Comparison of ENCODE assay signal across 23 cellular contexts in genomic region chr7:36623247-36623646, GRCh38.
DNase-seq lines count a peak whose midpoint lies in the region; ATAC-seq, FAIRE-seq and TF ChIP-seq lines count a peak whose summit lies in the region.
"Had no signal": no experiment of that assay in that cellular context is flagged by ENCODE, and none has a peak within 500 bp of the region (broad histone marks: within the 10 kb centered on the region; RNA-seq: fewer than 3 reads in every experiment).

No MANE protein-coding gene starts in this region.

- H3K4me1 Mint-ChIP-seq in osteocyte (ENCODE audit: unreplicated experiment), result peaks cover 15% of the 10 kb centered on the region

- H3K9me3 ChIP-seq in OCI-LY3 (ENCODE audit: insufficient read depth, low read length), result no peaks in the 10 kb centered on the region
- H3K9me3 ChIP-seq: MG63, right atrium auricular region, SK-N-SH, tibial nerve had no signal

- H3K4me3 ChIP-seq in OCI-LY3 (ENCODE audit: low read length), result peak overlapping the region; percentile 29
- H3K4me3 ChIP-seq: MG63, right atrium auricular region, tibial nerve had no signal

- peak; percentile 77 for ATAC-seq in left lobe of liver
- ATAC-seq in sciatic nerve, result peak; percentile 48
- ATAC-seq in activated naive CD4-positive, alpha-beta T cell treated with anti-CD3 and anti-CD28 coated beads, Interleukin-2, amount 50 U/mL, for 72 hours, result no peak
- ATAC-seq: naive thymus-derived CD4-positive, alpha-beta T cell; stimulated activated naive CD8-positive, alpha-beta T cell treated with anti-CD3 and anti-CD28 coated beads, Interleukin-15, amount 100 ng/mL, for 72 hours; T-helper 17 cell had no signal

- no peak overlapping the region for H2AFZ ChIP-seq in OCI-LY3 (ENCODE audit: low read depth, low read length)

- H3K27ac ChIP-seq in OCI-LY3 (ENCODE audit: low read length), result peak overlapping the region; percentile 23; the same call in 1 of the 2 replicates
- H3K27ac ChIP-seq: right atrium auricular region had no signal

- H3K9ac ChIP-seq in OCI-LY3 (ENCODE audit: low read length), result no peak overlapping the region; the same call in 1 of the 2 replicates
- H3K9ac ChIP-seq: SK-N-SH had no signal

- peaks cover 42% of the 10 kb centered on the region for H3K4me1 ChIP-seq in OCI-LY3 (ENCODE audit: low read length)
- H3K4me1 ChIP-seq: right atrium auricular region had no signal

- H3K27me3 Mint-ChIP-seq in osteocyte (ENCODE audit: unreplicated experiment), result peaks cover 15% of the 10 kb centered on the region
- H3K27me3 Mint-ChIP-seq: activated naive CD8-positive, alpha-beta T cell treated with anti-CD3 and anti-CD28 coated beads for 36 hours; naive thymus-derived CD4-positive, alpha-beta T cell; stimulated activated naive CD8-positive, alpha-beta T cell treated with anti-CD3 and anti-CD28 coated beads, Interleukin-15, amount 100 ng/mL, for 72 hours had no signal

- H3K27me3 ChIP-seq in OCI-LY3 (ENCODE audit: low read depth, low read length), result peaks cover 26% of the 10 kb centered on the region
- H3K27me3 ChIP-seq: MG63, right atrium auricular region, tibial nerve had no signal

- H3K9me3 Mint-ChIP-seq in osteocyte (ENCODE audit: unreplicated experiment), result no peaks in the 10 kb centered on the region
- H3K9me3 Mint-ChIP-seq in activated naive CD4-positive, alpha-beta T cell treated with anti-CD3 and anti-CD28 coated beads, Interleukin-2, amount 50 U/mL, for 72 hours, result no peaks in the 10 kb centered on the region
- H3K9me3 Mint-ChIP-seq: activated naive CD8-positive, alpha-beta T cell treated with anti-CD3 and anti-CD28 coated beads for 36 hours; CD4-positive, alpha-beta memory T cell; stimulated activated naive CD8-positive, alpha-beta T cell treated with anti-CD3 and anti-CD28 coated beads, Interleukin-15, amount 100 ng/mL, for 72 hours had no signal

- TF ChIP-seq CTCF in OCI-LY3 (IDR thresholded peaks at IDR 0.05; ENCODE audit: low read depth, low read length) (no peak), osteocyte (IDR thresholded peaks at IDR 0.05) (no peak)

- no peaks in the 10 kb centered on the region for H3K79me2 ChIP-seq in OCI-LY3 (ENCODE audit: low read length)

- intact Hi-C loops in sciatic nerve (cut with DNase I), result no loop called here

- DNase-seq in GM12891 (ENCODE audit: insufficient read length, low spot score) (no peak), left lobe of liver (ENCODE audit: low spot score) (no peak), sciatic nerve (ENCODE audit: low spot score) (no peak), osteocyte (ENCODE audit: extremely low spot score, unreplicated experiment) (no peak)
- no peak for DNase-seq in stimulated activated naive CD4-positive, alpha-beta T cell (lab: John Stamatoyannopoulos, UW)
- no peak for DNase-seq in activated naive CD4-positive, alpha-beta T cell treated with anti-CD3 and anti-CD28 coated beads, Interleukin-2, amount 50 U/mL, for 72 hours (ENCODE audit: low spot score in 2 of 2)
- DNase-seq: activated CD4-positive, alpha-beta T cell treated with anti-CD3 and anti-CD28 coated beads, Interleukin-2, amount 50 U/mL, for 48 hours; activated CD8-positive, alpha-beta memory T cell treated with anti-CD3 and anti-CD28 coated beads, Interleukin-2, amount 50 U/mL, for 4 hours; activated naive CD8-positive, alpha-beta T cell treated with anti-CD3 and anti-CD28 coated beads for 36 hours; CD4-positive, alpha-beta memory T cell; MG63; naive thymus-derived CD4-positive, alpha-beta T cell; NCI-H1436 treated with DMSO at 0.1 percent for 48 hours; NCI-H510A treated with DMSO at 0.1 percent for 48 hours; SK-N-SH; stimulated activated CD4-positive, alpha-beta T cell treated with anti-CD3 and anti-CD28 coated beads, Interleukin-12 subunit alpha, Interleukin-12 subunit beta, amount 100 ng/mL, for 4 hours; stimulated activated CD4-positive, alpha-beta T cell treated with anti-CD3 and anti-CD28 coated beads, Interleukin-4, amount 100 ng/mL, for 4 hours; stimulated activated naive CD8-positive, alpha-beta T cell treated with anti-CD3 and anti-CD28 coated beads, Interleukin-15, amount 100 ng/mL, for 72 hours; T-helper 17 cell had no signal

- H3K4me2 ChIP-seq in OCI-LY3 (ENCODE audit: low read length), result peak overlapping the region; percentile 72
- H3K4me2 ChIP-seq: SK-N-SH had no signal

- H3K4me3 Mint-ChIP-seq in osteocyte (ENCODE audit: unreplicated experiment), result no peak overlapping the region
- H3K4me3 Mint-ChIP-seq: activated naive CD8-positive, alpha-beta T cell treated with anti-CD3 and anti-CD28 coated beads for 36 hours; CD4-positive, alpha-beta memory T cell; naive thymus-derived CD4-positive, alpha-beta T cell; stimulated activated naive CD8-positive, alpha-beta T cell treated with anti-CD3 and anti-CD28 coated beads, Interleukin-15, amount 100 ng/mL, for 72 hours; T-helper 17 cell had no signal

- no peaks in the 10 kb centered on the region for H4K20me1 ChIP-seq in OCI-LY3 (ENCODE audit: insufficient read depth, low read length)

- no peak for TF ChIP-seq POLR2A in GM12891 (IDR thresholded peaks at IDR 0.05; ENCODE audit: low read depth, low read length)

- no peaks in the 10 kb centered on the region for H3K36me3 ChIP-seq in OCI-LY3 (replicated peaks; ENCODE audit: low read depth, low read length)
- H3K36me3 ChIP-seq: MG63, right atrium auricular region, tibial nerve had no signal

- FAIRE-seq in GM12891 (lab: Jason Lieb, UNC), result no peak
- FAIRE-seq: astrocyte had no signal

- no peaks in the 10 kb centered on the region for H3K36me3 Mint-ChIP-seq in osteocyte (ENCODE audit: unreplicated experiment)
- H3K36me3 Mint-ChIP-seq in activated naive CD4-positive, alpha-beta T cell treated with anti-CD3 and anti-CD28 coated beads, Interleukin-2, amount 50 U/mL, for 72 hours, result peaks cover 4 to 10% of the 10 kb centered on the region in 2 donors
- H3K36me3 Mint-ChIP-seq: CD4-positive, alpha-beta memory T cell had no signal

- H3K27ac Mint-ChIP-seq in osteocyte (ENCODE audit: unreplicated experiment), result no peak overlapping the region
- no peak overlapping the region for H3K27ac Mint-ChIP-seq in activated naive CD4-positive, alpha-beta T cell treated with anti-CD3 and anti-CD28 coated beads, Interleukin-2, amount 50 U/mL, for 72 hours
- H3K27ac Mint-ChIP-seq: activated naive CD8-positive, alpha-beta T cell treated with anti-CD3 and anti-CD28 coated beads for 36 hours; CD4-positive, alpha-beta memory T cell; stimulated activated naive CD8-positive, alpha-beta T cell treated with anti-CD3 and anti-CD28 coated beads, Interleukin-15, amount 100 ng/mL, for 72 hours; T-helper 17 cell had no signal

TF ChIP-seq in GM12891, 5 proteins besides CTCF, POLR2A, EP300 and RAD21:
- no peak for TF ChIP-seq TAF1 (IDR thresholded peaks at IDR 0.05; ENCODE audit: low read depth, low read length)
- TF ChIP-seq SPI1 (IDR thresholded peaks at IDR 0.05; ENCODE audit: low read depth, low read length), result peak; percentile 64

Comparison
In these comparisons a context has a peak if more than half of its experiments do, and no peak if none do; other contexts are left out.
1. ATAC-seq: peak in left lobe of liver (single experiment) and sciatic nerve (single experiment); none in activated naive CD4-positive, alpha-beta T cell treated with anti-CD3 and anti-CD28 coated beads, Interleukin-2, amount 50 U/mL, for 72 hours (0 of 2).